In genomic region chr11:65718964-65719492, GRCh38 we compare ENCODE assay signal across 8 cellular contexts. TPM values are rescaled to one million over a fixed set of nuclear protein-coding genes. Genes with fewer than 3 reads are reported as not detected.
DNase-seq lines count a peak whose midpoint lies in the region; ATAC-seq and TF ChIP-seq lines count a peak whose summit lies in the region.

No MANE protein-coding gene starts in this region.

- H3K4me1 ChIP-seq in mesodermal cell (ENCODE audit: control insufficient read depth, insufficient read depth, low read length, poor library complexity, severe bottlenecking) (peaks cover 9% of the 10 kb centered on the region), prostate gland (replicated peaks) (peaks cover 17% of the 10 kb centered on the region)

- no peaks in the 10 kb centered on the region for H3K27me3 Mint-ChIP-seq in IgD-negative memory B cell
- H3K27me3 Mint-ChIP-seq in brain: peaks cover 9% of the 10 kb centered on the region

- H3K4me1 Mint-ChIP-seq in IgD-negative memory B cell: peaks cover 7 to 21% (median 12%) of the 10 kb centered on the region in 3 donors
- peaks cover 30% of the 10 kb centered on the region for H3K4me1 Mint-ChIP-seq in brain

- peaks cover 54% of the 10 kb centered on the region for H3K36me3 ChIP-seq in mesodermal cell (ENCODE audit: control insufficient read depth, insufficient read depth, low read length)
- H3K36me3 ChIP-seq in prostate gland: peaks cover 21 to 26% of the 10 kb centered on the region in 2 donors

- TF ChIP-seq POLR2A in prostate gland (IDR thresholded peaks at IDR 0.05): no peak

- H3K9me3 Mint-ChIP-seq in IgD-negative memory B cell: no peaks in the 10 kb centered on the region
- no peaks in the 10 kb centered on the region for H3K9me3 Mint-ChIP-seq in brain

- no peak overlapping the region for H3K27ac ChIP-seq in mesodermal cell (ENCODE audit: low read depth, low read length, severe bottlenecking)
- H3K27ac ChIP-seq in prostate gland: no peak overlapping the region

- ATAC-seq in HG02588 (IDR thresholded peaks at IDR 0.05; ENCODE audit: unreplicated experiment): no peak

- H3K27me3 ChIP-seq in prostate gland (replicated peaks; ENCODE audit: insufficient read depth): no peaks in the 10 kb centered on the region

- peak overlapping the region; percentile 74 for H3K4me3 ChIP-seq in mesodermal cell (ENCODE audit: extremely low read depth, insufficient read depth, low read length, poor library complexity, severe bottlenecking)
- H3K4me3 ChIP-seq in prostate gland: peak overlapping the region in 1 of 2 donors; percentile 82

- DNase-seq in AG08396 (ENCODE audit: low spot score) (peak; percentile 63), prostate gland (ENCODE audit: low spot score) (no peak), NCI-H146 (lab: John Stamatoyannopoulos, UW) (no peak)
- no peak for DNase-seq in activated CD4-positive, CD25-positive, alpha-beta regulatory T cell (lab: John Stamatoyannopoulos, UW)

- H3K27ac Mint-ChIP-seq in IgD-negative memory B cell (peak overlapping the region in 1 of 3 donors; percentile 81), brain (peak overlapping the region in 3 of 5 experiments; percentile 35 to 94 (median 63))

- H3K36me3 Mint-ChIP-seq in IgD-negative memory B cell (peaks cover 2% of the 10 kb centered on the region), brain (peaks cover 39% of the 10 kb centered on the region)

- no peaks in the 10 kb centered on the region for H3K9me3 ChIP-seq in mesodermal cell (ENCODE audit: control insufficient read depth, low read length)
- no peaks in the 10 kb centered on the region for H3K9me3 ChIP-seq in prostate gland

- H3K4me3 Mint-ChIP-seq in IgD-negative memory B cell (peak overlapping the region; percentile 90 to 96 (median 90)), brain (peak overlapping the region; percentile 96 to 98 (median 96))

- no peak for TF ChIP-seq CTCF in brain (conservative IDR thresholded peaks at IDR 0.05)
- TF ChIP-seq CTCF in prostate gland (IDR thresholded peaks at IDR 0.05): no peak

- intact Hi-C loops in prostate gland (cut with DNase I): no loop called here

- WGBS in mesodermal cell (ENCODE audit: insufficient coverage in 2 of 2), 2 experiments: 91 to 93% methylated on average over 8 to 9 of the region's 10 CpGs
- 63% methylated on average over 10 of the region's 10 CpGs for WGBS in prostate gland

RNA-seq across cellular contexts. Expression of gene RNASEH2C, which starts 1.6 kb away (rescaled TPM):
- polyA plus RNA-seq in IgD-negative memory B cell: 120 TPM
- 36.3 TPM for polyA plus RNA-seq in brain (ENCODE audit: insufficient read depth, low read depth, low replicate concordance)
- polyA plus RNA-seq in mesodermal cell (2013, experiment 1 of 2): 21.8 TPM
- 13.3 TPM for polyA plus RNA-seq in mesodermal cell (2013, experiment 2 of 2)
- total RNA-seq in prostate gland: 100 to 1,000 TPM in 1 of 2 donors, 10 to 100 TPM in 1; 78.0 to 166 TPM

RNA-seq across cellular contexts. Expression of gene KAT5, which starts 7.0 kb away (rescaled TPM):
- 62.6 TPM for polyA plus RNA-seq in IgD-negative memory B cell
- polyA plus RNA-seq in brain (ENCODE audit: insufficient read depth, low read depth, low replicate concordance): 93.3 TPM
- polyA plus RNA-seq in mesodermal cell (2013, experiment 1 of 2): 31.4 TPM
- polyA plus RNA-seq in mesodermal cell (2013, experiment 2 of 2): 29.6 TPM
- 100 to 1,000 TPM in 1 of 2 donors, 10 to 100 TPM in 1; 74.8 to 107 TPM for total RNA-seq in prostate gland

RNA-seq across cellular contexts. Expression of gene RELA, which starts 56.3 kb away (rescaled TPM):
- polyA plus RNA-seq in IgD-negative memory B cell (66.7 TPM), brain (ENCODE audit: insufficient read depth, low read depth, low replicate concordance) (83.9 TPM)
- polyA plus RNA-seq in mesodermal cell (2013, experiment 1 of 2): 50.7 TPM
- polyA plus RNA-seq in mesodermal cell (2013, experiment 2 of 2): 42.5 TPM
- total RNA-seq in prostate gland: 10 to 100 TPM; 51.8 to 98.4 TPM
